9 cellular contexts compared by ENCODE assay signal in genomic region chr21:36990508-36991205, GRCh38. TPM values are rescaled to one million over a fixed set of nuclear protein-coding genes. Genes with fewer than 3 reads are reported as not detected.
DNase-seq lines count a peak whose midpoint lies in the region; ATAC-seq and FAIRE-seq lines count a peak whose summit lies in the region.
"Had no signal": no experiment of that assay in that cellular context is flagged by ENCODE, and none has a peak within 500 bp of the region (broad histone marks: within the 10 kb centered on the region; RNA-seq: fewer than 3 reads in every experiment).

No MANE protein-coding gene starts in this region.

- peaks cover 36% of the 10 kb centered on the region for H3K4me1 Mint-ChIP-seq in T-helper 1 cell treated with Interleukin-12 subunit alpha and Interleukin-12 subunit beta and Interleukin-4 antibody, amounts not matched to agents 30 μg/mL and 1 μg/mL, for 36 hours (ENCODE audit: low read depth)
- H3K4me1 Mint-ChIP-seq in activated T-helper 1 cell treated with anti-CD3 and anti-CD28 coated beads, Interleukin-12 subunit alpha, Interleukin-12 subunit beta, Interleukin-2, Interleukin-4 antibody, amounts not matched to agents 30 ng/mL and 10 ng/mL and 1 ng/mL, durations not matched to agents 14 hours and 24 hours and 36 hours (ENCODE audit: low read depth): peaks cover 35% of the 10 kb centered on the region

- H3K27me3 ChIP-seq in iPS-15b (ENCODE audit: control insufficient read depth, insufficient read depth, low read length): peaks cover 29% of the 10 kb centered on the region

- peak overlapping the region; percentile 75 for H3K4me3 ChIP-seq in iPS-15b (ENCODE audit: low read depth, low read length)

- ATAC-seq in GM21786 (IDR thresholded peaks at IDR 0.05; ENCODE audit: unreplicated experiment): no peak

- no peak for FAIRE-seq in frontal cortex (lab: Jason Lieb, UNC)

- peak overlapping the region; percentile 88 for H3K27ac ChIP-seq in substantia nigra (ENCODE audit: low read depth, low read length, poor library complexity, severe bottlenecking)

- peak overlapping the region; percentile 92 for H3K27ac Mint-ChIP-seq in T-helper 1 cell treated with Interleukin-12 subunit alpha and Interleukin-12 subunit beta and Interleukin-4 antibody, amounts not matched to agents 30 μg/mL and 1 μg/mL, for 36 hours
- peak overlapping the region; percentile 91 for H3K27ac Mint-ChIP-seq in activated T-helper 1 cell treated with anti-CD3 and anti-CD28 coated beads, Interleukin-12 subunit alpha, Interleukin-12 subunit beta, Interleukin-2, Interleukin-4 antibody, amounts not matched to agents 30 ng/mL and 10 ng/mL and 1 ng/mL, durations not matched to agents 14 hours and 24 hours and 36 hours

- intact Hi-C loops in activated T-helper 1 cell treated with anti-CD3 and anti-CD28 coated beads, Interleukin-12 subunit alpha, Interleukin-12 subunit beta, Interleukin-2, Interleukin-4 antibody, amounts not matched to agents 30 ng/mL and 10 ng/mL and 1 ng/mL, durations not matched to agents 14 hours and 24 hours and 36 hours (cut with micrococcal nuclease): no loop called here

- H3K36me3 Mint-ChIP-seq in T-helper 1 cell treated with Interleukin-12 subunit alpha and Interleukin-12 subunit beta and Interleukin-4 antibody, amounts not matched to agents 30 μg/mL and 1 μg/mL, for 36 hours (ENCODE audit: low read depth): no peaks in the 10 kb centered on the region
- H3K36me3 Mint-ChIP-seq in activated T-helper 1 cell treated with anti-CD3 and anti-CD28 coated beads, Interleukin-12 subunit alpha, Interleukin-12 subunit beta, Interleukin-2, Interleukin-4 antibody, amounts not matched to agents 30 ng/mL and 10 ng/mL and 1 ng/mL, durations not matched to agents 14 hours and 24 hours and 36 hours (ENCODE audit: low read depth): no peaks in the 10 kb centered on the region

- H3K9ac ChIP-seq in iPS-15b (ENCODE audit: low read depth, low read length): peak overlapping the region; percentile 41

- H3K9me3 Mint-ChIP-seq in T-helper 1 cell treated with Interleukin-12 subunit alpha and Interleukin-12 subunit beta and Interleukin-4 antibody, amounts not matched to agents 30 μg/mL and 1 μg/mL, for 36 hours: no peaks in the 10 kb centered on the region
- no peaks in the 10 kb centered on the region for H3K9me3 Mint-ChIP-seq in activated T-helper 1 cell treated with anti-CD3 and anti-CD28 coated beads, Interleukin-12 subunit alpha, Interleukin-12 subunit beta, Interleukin-2, Interleukin-4 antibody, amounts not matched to agents 30 ng/mL and 10 ng/mL and 1 ng/mL, durations not matched to agents 14 hours and 24 hours and 36 hours

- H3K4me1 ChIP-seq in iPS-15b (ENCODE audit: control insufficient read depth, insufficient read depth, low read length): peaks cover 14% of the 10 kb centered on the region

- H3K36me3 ChIP-seq in iPS-15b (ENCODE audit: control insufficient read depth, insufficient read depth, low read length): no peaks in the 10 kb centered on the region

- H3K9me3 ChIP-seq in iPS-15b (ENCODE audit: control insufficient read depth, insufficient read depth, low read length): no peaks in the 10 kb centered on the region

- peaks cover 3% of the 10 kb centered on the region for H3K27me3 Mint-ChIP-seq in T-helper 1 cell treated with Interleukin-12 subunit alpha and Interleukin-12 subunit beta and Interleukin-4 antibody, amounts not matched to agents 30 μg/mL and 1 μg/mL, for 36 hours (ENCODE audit: low read depth)
- no peaks in the 10 kb centered on the region for H3K27me3 Mint-ChIP-seq in activated T-helper 1 cell treated with anti-CD3 and anti-CD28 coated beads, Interleukin-12 subunit alpha, Interleukin-12 subunit beta, Interleukin-2, Interleukin-4 antibody, amounts not matched to agents 30 ng/mL and 10 ng/mL and 1 ng/mL, durations not matched to agents 14 hours and 24 hours and 36 hours (ENCODE audit: insufficient read depth)

- DNase-seq in T-helper 1 cell: no peak
- DNase-seq in activated T-helper 1 cell treated with anti-CD3 and anti-CD28 coated beads, Interleukin-12 subunit alpha, Interleukin-12 subunit beta, Interleukin-2, Interleukin-4 antibody, amounts not matched to agents 30 ng/mL and 10 ng/mL and 1 ng/mL, durations not matched to agents 14 hours and 24 hours and 36 hours (ENCODE audit: low spot score): no peak
- no peak for DNase-seq in substantia nigra (lab: John Stamatoyannopoulos, UW)
- no peak for DNase-seq in frontal cortex (ENCODE audit: low spot score in 2 of 2)
- no peak for DNase-seq in putamen (ENCODE audit: low spot score)

- peak overlapping the region; percentile 91 for H3K4me3 Mint-ChIP-seq in T-helper 1 cell treated with Interleukin-12 subunit alpha and Interleukin-12 subunit beta and Interleukin-4 antibody, amounts not matched to agents 30 μg/mL and 1 μg/mL, for 36 hours
- H3K4me3 Mint-ChIP-seq in activated T-helper 1 cell treated with anti-CD3 and anti-CD28 coated beads, Interleukin-12 subunit alpha, Interleukin-12 subunit beta, Interleukin-2, Interleukin-4 antibody, amounts not matched to agents 30 ng/mL and 10 ng/mL and 1 ng/mL, durations not matched to agents 14 hours and 24 hours and 36 hours: peak overlapping the region; percentile 87

RNA-seq across cellular contexts. Expression of gene RIPPLY3, which starts 15.8 kb away (rescaled TPM):
- total RNA-seq in activated T-helper 1 cell treated with anti-CD3 and anti-CD28 coated beads, Interleukin-12 subunit alpha, Interleukin-12 subunit beta, Interleukin-2, Interleukin-4 antibody, amounts not matched to agents 30 ng/mL and 10 ng/mL and 1 ng/mL, durations not matched to agents 14 hours and 24 hours and 36 hours: 0.10 TPM in 2 replicates
- not detected for total RNA-seq in frontal cortex
- total RNA-seq: RPMI7951 had no signal

RNA-seq across cellular contexts. Expression of gene HLCS, which starts 24.2 kb away (rescaled TPM):
- total RNA-seq in activated T-helper 1 cell treated with anti-CD3 and anti-CD28 coated beads, Interleukin-12 subunit alpha, Interleukin-12 subunit beta, Interleukin-2, Interleukin-4 antibody, amounts not matched to agents 30 ng/mL and 10 ng/mL and 1 ng/mL, durations not matched to agents 14 hours and 24 hours and 36 hours: 12.6 and 15.8 TPM in 2 replicates
- 23.2 TPM for total RNA-seq in frontal cortex
